In genomic region chr5:116621599-116621998, GRCh38 we compare ENCODE assay signal across 1 cellular context.
TF ChIP-seq lines count a peak whose summit lies in the region.

No MANE protein-coding gene starts in this region.

TF ChIP-seq in WTC11, 78 proteins besides CTCF, POLR2A, EP300 and RAD21 (continued from another document):
- no peak for TF ChIP-seq NR3C1 (CRISPR knock-in tag; conservative IDR thresholded peaks at IDR 0.05; ENCODE audit: low read depth)
- no peak for TF ChIP-seq ETV6 (CRISPR knock-in tag; IDR thresholded peaks at IDR 0.05)
- TF ChIP-seq ZNF138 (CRISPR knock-in tag; conservative IDR thresholded peaks at IDR 0.05): no peak
- TF ChIP-seq MLX (CRISPR knock-in tag; IDR thresholded peaks at IDR 0.05): no peak
- no peak for TF ChIP-seq IRF2 (CRISPR knock-in tag; IDR thresholded peaks at IDR 0.05; ENCODE audit: borderline replicate concordance, low read depth)
- no peak for TF ChIP-seq NFE2L1 (CRISPR knock-in tag; IDR thresholded peaks at IDR 0.05)
- TF ChIP-seq FOXJ3 (CRISPR knock-in tag; IDR thresholded peaks at IDR 0.05; ENCODE audit: borderline replicate concordance): no peak
TF ChIP-seq in WTC11: peak in this region for 0.
